1 cellular context compared by ENCODE assay signal in genomic region chrX:154441984-154442707, GRCh38.
TF ChIP-seq lines count a peak whose summit lies in the region.

No MANE protein-coding gene starts in this region.

TF ChIP-seq in endothelial cell of umbilical vein, 7 proteins besides CTCF, POLR2A, EP300 and RAD21:
- TF ChIP-seq MYC (IDR thresholded peaks at IDR 0.05; ENCODE audit: low read depth, low read length) = no peak
- TF ChIP-seq EZH2 (IDR thresholded peaks at IDR 0.05; ENCODE audit: borderline replicate concordance, low read depth, low read length, severe bottlenecking) = no peak
- TF ChIP-seq JUN (IDR thresholded peaks at IDR 0.05; ENCODE audit: borderline replicate concordance, insufficient read depth, insufficient read length, low read depth) = no peak
- no peak for TF ChIP-seq POLR2AphosphoS5 (IDR thresholded peaks at IDR 0.05; ENCODE audit: insufficient read depth, low read depth, low read length)
- TF ChIP-seq MAX (IDR thresholded peaks at IDR 0.05; ENCODE audit: insufficient read depth, insufficient read length) = no peak
